ENCODE assay signal across 20 cellular contexts in genomic region chr12:29700761-29701481, GRCh38.
"Had no signal": no experiment of that assay in that cellular context is flagged by ENCODE, and none has a peak within 500 bp of the region (broad histone marks: within the 10 kb centered on the region; RNA-seq: fewer than 3 reads in every experiment).

No MANE protein-coding gene starts in this region.

- ATAC-seq: esophagus mucosa; left colon; natural killer cell treated with Interleukin-12 subunit alpha and Interleukin-12 subunit beta and Interleukin-15 and Interleukin-18, amount 100 ng/mL, for 72 hours had no signal

- H3K9me3 ChIP-seq: sigmoid colon, tibial artery had no signal

- H3K4me3 Mint-ChIP-seq: activated CD4-positive, alpha-beta memory T cell treated with anti-CD3 and anti-CD28 coated beads for 36 hours; activated naive CD8-positive, alpha-beta T cell; mesothelial cell of epicardium; natural killer cell treated with Interleukin-12 subunit alpha and Interleukin-12 subunit beta and Interleukin-15 and Interleukin-18, amount 100 ng/mL, for 72 hours had no signal

- H3K27ac Mint-ChIP-seq: activated CD4-positive, alpha-beta memory T cell treated with anti-CD3 and anti-CD28 coated beads for 36 hours; activated naive CD8-positive, alpha-beta T cell; mesothelial cell of epicardium; natural killer cell treated with Interleukin-12 subunit alpha and Interleukin-12 subunit beta and Interleukin-15 and Interleukin-18, amount 100 ng/mL, for 72 hours had no signal

- H3K27me3 ChIP-seq: sigmoid colon, tibial artery had no signal

- H3K27me3 Mint-ChIP-seq: activated CD4-positive, alpha-beta memory T cell treated with anti-CD3 and anti-CD28 coated beads for 36 hours; brain; natural killer cell treated with Interleukin-12 subunit alpha and Interleukin-12 subunit beta and Interleukin-15 and Interleukin-18, amount 100 ng/mL, for 72 hours had no signal

- H3K27ac ChIP-seq: sigmoid colon, tibial artery, WERI-Rb-1 had no signal

- H3K36me3 ChIP-seq: sigmoid colon, tibial artery, WERI-Rb-1 had no signal

- H3K9me3 Mint-ChIP-seq: activated CD4-positive, alpha-beta memory T cell treated with anti-CD3 and anti-CD28 coated beads for 36 hours; brain; mesothelial cell of epicardium; natural killer cell treated with Interleukin-12 subunit alpha and Interleukin-12 subunit beta and Interleukin-15 and Interleukin-18, amount 100 ng/mL, for 72 hours had no signal

- H3K4me3 ChIP-seq: lung, sigmoid colon, tibial artery had no signal

- H3K36me3 Mint-ChIP-seq: activated CD4-positive, alpha-beta memory T cell treated with anti-CD3 and anti-CD28 coated beads for 36 hours; activated naive CD8-positive, alpha-beta T cell; mesothelial cell of epicardium; natural killer cell treated with Interleukin-12 subunit alpha and Interleukin-12 subunit beta and Interleukin-15 and Interleukin-18, amount 100 ng/mL, for 72 hours had no signal

- DNase-seq: activated CD4-positive, alpha-beta memory T cell treated with anti-CD3 and anti-CD28 coated beads for 36 hours; amniotic stem cell; cortex of kidney; foreskin fibroblast; hypothalamus; islet precursor cell; left colon; posterior cingulate gyrus; sigmoid colon; stimulated activated naive CD4-positive, alpha-beta T cell; substantia nigra; T-helper 2 cell; tibial artery; WERI-Rb-1 had no signal
